10 cellular contexts compared by ENCODE assay signal in the genomic region with DNA sequence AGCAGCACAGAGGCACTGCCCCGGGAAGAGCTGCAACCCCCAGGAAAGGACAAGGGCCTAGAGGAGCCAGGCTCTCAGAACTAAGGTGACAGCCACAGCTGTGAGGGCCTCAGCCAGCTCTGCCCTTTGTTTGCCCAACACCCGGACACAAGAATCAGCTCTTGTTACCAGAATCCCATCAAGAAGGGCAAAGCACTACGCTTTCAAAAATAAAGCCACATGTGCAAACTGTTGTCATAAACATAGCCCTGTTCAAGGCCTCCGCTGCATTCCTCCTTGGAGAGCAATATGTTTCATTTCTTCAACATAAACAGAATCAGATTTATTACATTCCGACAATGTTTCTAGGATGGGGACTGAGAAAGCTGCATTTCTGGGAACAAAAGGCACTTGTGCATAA.
DNase-seq lines count a peak whose midpoint lies in the region; ATAC-seq, FAIRE-seq and TF ChIP-seq lines count a peak whose summit lies in the region.
"Had no signal": no experiment of that assay in that cellular context is flagged by ENCODE, and none has a peak within 500 bp of the region (broad histone marks: within the 10 kb centered on the region; RNA-seq: fewer than 3 reads in every experiment).

No MANE protein-coding gene starts in this region.

- no peaks in the 10 kb centered on the region for H3K27me3 ChIP-seq in cardiac muscle cell
- H3K27me3 ChIP-seq: BLaER1 had no signal

- peaks cover 16% of the 10 kb centered on the region for H3K36me3 Mint-ChIP-seq in nephron progenitor cell (ENCODE audit: low read depth)

- H3K27ac ChIP-seq in cardiac muscle cell = peak overlapping the region; percentile 79
- H3K27ac ChIP-seq: BLaER1 had no signal

- TF ChIP-seq CTCF in cardiac muscle cell (IDR thresholded peaks at IDR 0.05; ENCODE audit: low read depth, low read length) (no peak), fibroblast of the aortic adventitia (IDR thresholded peaks at IDR 0.05; ENCODE audit: insufficient read depth, low read length) (no peak), nephron progenitor cell (IDR thresholded peaks at IDR 0.05) (no peak)

- no peak overlapping the region for H3K4me3 ChIP-seq in cardiac muscle cell
- peak overlapping the region; percentile 66 for H3K4me3 ChIP-seq in fibroblast of the aortic adventitia (ENCODE audit: low read depth, low read length)
- H3K4me3 ChIP-seq: BLaER1 had no signal

- peaks cover 45% of the 10 kb centered on the region for H3K4me1 ChIP-seq in cardiac muscle cell (ENCODE audit: low read depth)

- intact Hi-C loops in cardiac septum (cut with DNase I) = loop anchor here (2.0 kb wide), 1 partner anchor 72 kb away; the partner anchor contains the start of gene SSBP3

- peak overlapping the region; percentile 62 for H3K4me3 Mint-ChIP-seq in nephron progenitor cell

- no peak for ATAC-seq in HG02763 (IDR thresholded peaks at IDR 0.05; ENCODE audit: unreplicated experiment)

- no peaks in the 10 kb centered on the region for H3K9me3 ChIP-seq in cardiac muscle cell (ENCODE audit: low read depth)

- peak overlapping the region; percentile 99 for H3K27ac Mint-ChIP-seq in nephron progenitor cell

- H3K9me3 Mint-ChIP-seq in nephron progenitor cell = no peaks in the 10 kb centered on the region

- H3K27me3 Mint-ChIP-seq in nephron progenitor cell (ENCODE audit: low read depth, poor library complexity) = no peaks in the 10 kb centered on the region

- H3K4me1 Mint-ChIP-seq in nephron progenitor cell = peaks cover 92% of the 10 kb centered on the region

- FAIRE-seq in HTR-8/SVneo (lab: Jason Lieb, UNC) (no peak), H54 (lab: Jason Lieb, UNC) (no peak)

- TF ChIP-seq POLR2A in H54 (IDR thresholded peaks at IDR 0.05; ENCODE audit: low read depth, low read length) = no peak

- H3K36me3 ChIP-seq in cardiac muscle cell = no peaks in the 10 kb centered on the region

- DNase-seq in cardiac muscle cell (ENCODE audit: low read depth in 1 of 2, low spot score in 1 of 2) (no peak), cardiac septum (ENCODE audit: low spot score) (no peak), fibroblast of the aortic adventitia (ENCODE audit: low read depth) (peak; percentile 55), nephron progenitor cell (no peak), HTR-8/SVneo (ENCODE audit: insufficient read length, low spot score) (no peak), T-helper 2 cell (no peak), H54 (ENCODE audit: insufficient read length, low spot score) (no peak)
- DNase-seq: activated naive CD4-positive, alpha-beta T cell had no signal
